12 cellular contexts compared by ENCODE assay signal in the genomic region with DNA sequence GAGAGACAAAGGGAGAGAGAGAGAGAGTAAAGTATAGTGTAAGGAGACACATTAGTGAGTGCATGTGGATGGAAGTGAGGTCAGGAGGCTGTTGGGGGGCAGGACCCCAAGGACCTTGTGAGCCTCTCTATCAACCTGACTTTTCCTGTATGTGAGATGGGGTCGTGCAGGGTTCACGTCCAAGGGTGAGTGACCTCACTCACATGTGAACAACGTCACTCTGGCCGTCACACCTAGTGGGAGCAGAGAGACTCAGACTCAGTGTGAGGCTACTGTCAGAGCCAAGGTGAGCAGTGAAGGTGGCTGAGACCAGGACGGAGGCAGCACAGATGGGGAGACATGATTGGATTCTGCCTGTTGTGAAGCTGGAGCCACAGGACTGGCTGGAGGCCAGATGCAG.
DNase-seq lines count a peak whose midpoint lies in the region; ATAC-seq, FAIRE-seq and TF ChIP-seq lines count a peak whose summit lies in the region.
"Had no signal": no experiment of that assay in that cellular context is flagged by ENCODE, and none has a peak within 500 bp of the region (broad histone marks: within the 10 kb centered on the region; RNA-seq: fewer than 3 reads in every experiment).

No MANE protein-coding gene starts in this region.

- no peaks in the 10 kb centered on the region for H3K79me2 ChIP-seq in OCI-LY7 (ENCODE audit: insufficient read depth, low read depth, low read length)

- H3K9me2 ChIP-seq in OCI-LY7 (ENCODE audit: insufficient read depth, low read length) = no peaks in the 10 kb centered on the region

- H3K27ac Mint-ChIP-seq in CD8-positive, alpha-beta T cell = peak overlapping the region; percentile 94
- peak overlapping the region; percentile 91 to 97 for H3K27ac Mint-ChIP-seq in effector memory CD8-positive, alpha-beta T cell
- H3K27ac Mint-ChIP-seq in stimulated activated effector memory CD8-positive, alpha-beta T cell treated with anti-CD3 and anti-CD28 coated beads, Interleukin-12 subunit alpha, Interleukin-12 subunit beta, amount 100 ng/mL, for 72 hours = peak overlapping the region; percentile 90

- H2AFZ ChIP-seq in OCI-LY7 (ENCODE audit: low read length) = no peak overlapping the region

- no peak for TF ChIP-seq CTCF in CD8-positive, alpha-beta T cell (IDR thresholded peaks at IDR 0.05)
- TF ChIP-seq CTCF in OCI-LY7 (conservative IDR thresholded peaks at IDR 0.05; ENCODE audit: low read length) = no peak

- H3K36me3 Mint-ChIP-seq in CD8-positive, alpha-beta T cell = peaks cover 76% of the 10 kb centered on the region
- H3K36me3 Mint-ChIP-seq in effector memory CD8-positive, alpha-beta T cell (ENCODE audit: insufficient read depth) = peaks cover 60% of the 10 kb centered on the region
- peaks cover 99% of the 10 kb centered on the region for H3K36me3 Mint-ChIP-seq in stimulated activated effector memory CD8-positive, alpha-beta T cell treated with anti-CD3 and anti-CD28 coated beads, Interleukin-12 subunit alpha, Interleukin-12 subunit beta, amount 100 ng/mL, for 72 hours

- H3K4me3 ChIP-seq in CD8-positive, alpha-beta T cell (ENCODE audit: low read depth, low read length) = peak overlapping the region; percentile 44
- H3K4me3 ChIP-seq in OCI-LY7 (ENCODE audit: low read depth, low read length, poor library complexity, severe bottlenecking) = no peak overlapping the region

- no peaks in the 10 kb centered on the region for H3K27me3 Mint-ChIP-seq in CD8-positive, alpha-beta T cell (ENCODE audit: low read depth)
- H3K27me3 Mint-ChIP-seq in effector memory CD8-positive, alpha-beta T cell = no peaks in the 10 kb centered on the region

- H3K4me1 ChIP-seq in CD8-positive, alpha-beta T cell (ENCODE audit: insufficient read depth, low read length) = peaks cover 59% of the 10 kb centered on the region
- H3K4me1 ChIP-seq in OCI-LY7 (ENCODE audit: insufficient read depth, low read length, poor library complexity, severe bottlenecking) = peaks cover 5% of the 10 kb centered on the region

- no peaks in the 10 kb centered on the region for H3K9me3 ChIP-seq in CD8-positive, alpha-beta T cell (ENCODE audit: low read length)
- no peaks in the 10 kb centered on the region for H3K9me3 ChIP-seq in OCI-LY7 (ENCODE audit: low read length)

- DNase-seq in CD8-positive, alpha-beta T cell = peak in 1 of 7 experiments; percentile 52
- DNase-seq in HTR-8/SVneo (ENCODE audit: insufficient read length, low spot score) (no peak), activated gamma-delta T cell treated with Interleukin-2 at 50 U/mL for 16 hours (no peak), OCI-LY7 (ENCODE audit: low spot score) (no peak)
- DNase-seq in effector memory CD8-positive, alpha-beta T cell = no peak
- no peak for DNase-seq in stimulated activated effector memory CD8-positive, alpha-beta T cell treated with anti-CD3 and anti-CD28 coated beads, Interleukin-12 subunit alpha, Interleukin-12 subunit beta, amount 100 ng/mL, for 72 hours (ENCODE audit: low spot score in 2 of 2)
- DNase-seq: activated CD4-positive, CD25-positive, alpha-beta regulatory T cell; mesendoderm; NCI-H2029; retina; substantia nigra had no signal

- no peaks in the 10 kb centered on the region for H3K9me3 Mint-ChIP-seq in CD8-positive, alpha-beta T cell
- no peaks in the 10 kb centered on the region for H3K9me3 Mint-ChIP-seq in effector memory CD8-positive, alpha-beta T cell
- no peaks in the 10 kb centered on the region for H3K9me3 Mint-ChIP-seq in stimulated activated effector memory CD8-positive, alpha-beta T cell treated with anti-CD3 and anti-CD28 coated beads, Interleukin-12 subunit alpha, Interleukin-12 subunit beta, amount 100 ng/mL, for 72 hours

- ATAC-seq in CD8-positive, alpha-beta T cell = no peak
- no peak for ATAC-seq in effector memory CD8-positive, alpha-beta T cell (replicated peaks)
- no peak for ATAC-seq in stimulated activated effector memory CD8-positive, alpha-beta T cell treated with anti-CD3 and anti-CD28 coated beads, Interleukin-12 subunit alpha, Interleukin-12 subunit beta, amount 100 ng/mL, for 72 hours
- no peak for ATAC-seq in GM19328 (IDR thresholded peaks at IDR 0.05; ENCODE audit: unreplicated experiment)

- CTCF ChIA-PET in CD8-positive, alpha-beta T cell (lab: Charles Lee) = interaction anchor here (1.0 to 2.5 kb wide), 2 partner anchors 26 to 42 kb away, joined by 3 to 11 read pairs; no protein-coding TSS in a partner anchor
- CTCF ChIA-PET in OCI-LY7 (lab: Charles Lee; ENCODE audit: unreplicated experiment) = no interaction called here

- peak overlapping the region; percentile 98 for H3K4me3 Mint-ChIP-seq in CD8-positive, alpha-beta T cell
- peak overlapping the region; percentile 39 to 84 for H3K4me3 Mint-ChIP-seq in effector memory CD8-positive, alpha-beta T cell
- H3K4me3 Mint-ChIP-seq in stimulated activated effector memory CD8-positive, alpha-beta T cell treated with anti-CD3 and anti-CD28 coated beads, Interleukin-12 subunit alpha, Interleukin-12 subunit beta, amount 100 ng/mL, for 72 hours = peak overlapping the region; percentile 28

- H3K27me3 ChIP-seq in CD8-positive, alpha-beta T cell (ENCODE audit: insufficient read depth, low read length) = no peaks in the 10 kb centered on the region

- POLR2A ChIA-PET in CD8-positive, alpha-beta T cell (lab: Charles Lee) = no interaction called here
- POLR2A ChIA-PET in OCI-LY7 (lab: Charles Lee) = no interaction called here

- FAIRE-seq in HTR-8/SVneo (lab: Jason Lieb, UNC) = peak; percentile 28

- H3K4me2 ChIP-seq in OCI-LY7 (ENCODE audit: low read length) = no peak overlapping the region

- peak overlapping the region; percentile 46 for H3K27ac ChIP-seq in CD8-positive, alpha-beta T cell (ENCODE audit: low read depth, low read length)
- H3K27ac ChIP-seq in OCI-LY7 (ENCODE audit: low read depth, low read length, poor library complexity, severe bottlenecking) = no peak overlapping the region

- no TSS peak for BruUV-seq in OCI-LY7 (replicated peaks; lab: Mats Ljungman, UMichigan)

- peaks cover 40% of the 10 kb centered on the region for H3K36me3 ChIP-seq in CD8-positive, alpha-beta T cell (ENCODE audit: insufficient read depth, low read length)
- no peaks in the 10 kb centered on the region for H3K36me3 ChIP-seq in OCI-LY7 (ENCODE audit: insufficient read depth, low read length)

- intact Hi-C loops in CD8-positive, alpha-beta T cell (cut with DNase I, micrococcal nuclease) = loop anchor here in 1 of 2 experiments (10.0 kb wide), 1 partner anchor 141 kb away; a partner anchor contains a TSS
- intact Hi-C loops in OCI-LY7 (cut with micrococcal nuclease; ENCODE audit: unreplicated experiment) = no loop called here

- peaks cover 75% of the 10 kb centered on the region for H3K4me1 Mint-ChIP-seq in CD8-positive, alpha-beta T cell (ENCODE audit: low read depth)
- H3K4me1 Mint-ChIP-seq in effector memory CD8-positive, alpha-beta T cell (ENCODE audit: low read depth in 2 of 2) = peaks cover 74 to 75% of the 10 kb centered on the region in 2 donors
- peaks cover 96% of the 10 kb centered on the region for H3K4me1 Mint-ChIP-seq in stimulated activated effector memory CD8-positive, alpha-beta T cell treated with anti-CD3 and anti-CD28 coated beads, Interleukin-12 subunit alpha, Interleukin-12 subunit beta, amount 100 ng/mL, for 72 hours

- no peaks in the 10 kb centered on the region for H4K20me1 ChIP-seq in OCI-LY7 (ENCODE audit: insufficient read depth, low read length)

Comparison
In these comparisons a context has a peak if more than half of its experiments do, and no peak if none do; other contexts are left out.
1. H3K4me3 Mint-ChIP-seq: peak in every context shown above with its lines; median percentile 98 in CD8-positive, alpha-beta T cell; 62 in effector memory CD8-positive, alpha-beta T cell; 28 in stimulated activated effector memory CD8-positive, alpha-beta T cell treated with anti-CD3 and anti-CD28 coated beads, Interleukin-12 subunit alpha, Interleukin-12 subunit beta, amount 100 ng/mL, for 72 hours.